ENCODE assay signal across 8 cellular contexts in genomic region chr9:133992780-133993634, GRCh38. TPM values are rescaled to one million over a fixed set of nuclear protein-coding genes. Genes with fewer than 3 reads are reported as not detected.
DNase-seq lines count a peak whose midpoint lies in the region; ATAC-seq, FAIRE-seq and TF ChIP-seq lines count a peak whose summit lies in the region.

No MANE protein-coding gene starts in this region.

- no peak for FAIRE-seq in astrocyte (lab: Jason Lieb, UNC)

- no peaks in the 10 kb centered on the region for H3K9me3 ChIP-seq in astrocyte (ENCODE audit: insufficient read depth, low read depth, low read length)
- H3K9me3 ChIP-seq in iPS DF 6.9 (ENCODE audit: control insufficient read depth, insufficient read depth, low read length), result no peaks in the 10 kb centered on the region
- H3K9me3 ChIP-seq in skeletal muscle satellite cell (replicated peaks; ENCODE audit: low read length), result no peaks in the 10 kb centered on the region

- H3K27ac Mint-ChIP-seq in astrocyte (ENCODE audit: unreplicated experiment), result no peak overlapping the region

- ATAC-seq in HG02763 (IDR thresholded peaks at IDR 0.05; ENCODE audit: unreplicated experiment) (peak; percentile 48), GM18870 (IDR thresholded peaks at IDR 0.05; ENCODE audit: unreplicated experiment) (no peak)

- DNase-seq in NCI-H1694 (lab: John Stamatoyannopoulos, UW) (peak; percentile 54), T-helper 22 cell (ENCODE audit: low read depth) (peak; percentile 51), astrocyte (ENCODE audit: low read depth) (peak; percentile 82), iPS DF 6.9 (ENCODE audit: low read depth, low spot score) (no peak)

- H3K36me3 ChIP-seq in astrocyte (ENCODE audit: insufficient read depth, low read length), result no peaks in the 10 kb centered on the region
- no peaks in the 10 kb centered on the region for H3K36me3 ChIP-seq in iPS DF 6.9 (ENCODE audit: control insufficient read depth, insufficient read depth, low read length)
- H3K36me3 ChIP-seq in skeletal muscle satellite cell (ENCODE audit: insufficient read depth, low read length), result no peaks in the 10 kb centered on the region

- H3K27me3 ChIP-seq in astrocyte (ENCODE audit: insufficient read depth, low read length) (no peaks in the 10 kb centered on the region), iPS DF 6.9 (ENCODE audit: control insufficient read depth, insufficient read depth, low read length) (no peaks in the 10 kb centered on the region), skeletal muscle satellite cell (ENCODE audit: control insufficient read depth, insufficient read depth, low read length) (peaks cover 14% of the 10 kb centered on the region)

- H3K9me3 Mint-ChIP-seq in astrocyte (ENCODE audit: unreplicated experiment), result no peaks in the 10 kb centered on the region

- peak overlapping the region; percentile 78 for H3K4me3 ChIP-seq in astrocyte (ENCODE audit: insufficient read depth, low read depth, low read length)
- H3K4me3 ChIP-seq in iPS DF 6.9 (ENCODE audit: low read length), result peak overlapping the region; percentile 80
- H3K4me3 ChIP-seq in skeletal muscle satellite cell (ENCODE audit: low read length), result peak overlapping the region; percentile 99

- no peaks in the 10 kb centered on the region for H3K36me3 Mint-ChIP-seq in astrocyte (ENCODE audit: low read depth, unreplicated experiment)

- peak overlapping the region; percentile 94 for H3K4me2 ChIP-seq in astrocyte (ENCODE audit: low read length)
- peak overlapping the region; percentile 98 for H3K4me2 ChIP-seq in skeletal muscle satellite cell (ENCODE audit: low read length)

- H3K79me2 ChIP-seq in astrocyte (ENCODE audit: insufficient read depth, low read length), result peaks cover 43% of the 10 kb centered on the region

- H3K27me3 Mint-ChIP-seq in astrocyte (ENCODE audit: low read depth, unreplicated experiment), result peaks cover 7% of the 10 kb centered on the region

- H3K9ac ChIP-seq in astrocyte (ENCODE audit: low read length) (peak overlapping the region; percentile 89), skeletal muscle satellite cell (ENCODE audit: low read depth, low read length) (peak overlapping the region; percentile 94)

- peaks cover 40% of the 10 kb centered on the region for H4K20me1 ChIP-seq in astrocyte (ENCODE audit: insufficient read depth, low read length)

- H2AFZ ChIP-seq in astrocyte (ENCODE audit: low read depth, low read length), result peak overlapping the region; percentile 84

- H3K4me1 Mint-ChIP-seq in astrocyte (ENCODE audit: low read depth, unreplicated experiment), result peaks cover 7% of the 10 kb centered on the region

- H3K27ac ChIP-seq in astrocyte (ENCODE audit: low read depth, low read length) (peak overlapping the region; percentile 88), iPS DF 6.9 (ENCODE audit: low read length) (no peak overlapping the region)

- TF ChIP-seq CTCF in GM12872 (IDR thresholded peaks at IDR 0.05; ENCODE audit: insufficient read depth, low read depth, low read length) (peak; percentile 63), astrocyte (IDR thresholded peaks at IDR 0.05; ENCODE audit: insufficient read depth, low read depth, low read length) (peak; percentile 9)

- no CpG with 5 or more reads among the region's 74 CpGs for WGBS in iPS DF 6.9 (ENCODE audit: insufficient coverage, insufficient read length)

- peak overlapping the region; percentile 83 for H3K4me3 Mint-ChIP-seq in astrocyte (ENCODE audit: unreplicated experiment)

- H3K4me1 ChIP-seq in astrocyte (ENCODE audit: insufficient read depth, low read length), result peaks cover 32% of the 10 kb centered on the region
- H3K4me1 ChIP-seq in iPS DF 6.9 (ENCODE audit: control insufficient read depth, insufficient read depth, low read length), result peaks cover 8% of the 10 kb centered on the region
- H3K4me1 ChIP-seq in skeletal muscle satellite cell (ENCODE audit: control insufficient read depth, insufficient read depth, low read length), result peaks cover 27% of the 10 kb centered on the region

RNA-seq across cellular contexts. Expression of gene VAV2, which starts 0.9 kb away (rescaled TPM):
- total RNA-seq in astrocyte, result 36.5 and 41.6 TPM in 2 replicates
- total RNA-seq in skeletal muscle satellite cell (2012; rRNA removed), result 10.9 and 12.9 TPM in 2 replicates

RNA-seq across cellular contexts. Expression of gene BRD3OS, which starts 32.3 kb away (rescaled TPM):
- 20.2 and 21.7 TPM in 2 replicates for total RNA-seq in astrocyte
- 17.3 and 19.5 TPM in 2 replicates for total RNA-seq in skeletal muscle satellite cell (2012; rRNA removed)
